In the genomic region with DNA sequence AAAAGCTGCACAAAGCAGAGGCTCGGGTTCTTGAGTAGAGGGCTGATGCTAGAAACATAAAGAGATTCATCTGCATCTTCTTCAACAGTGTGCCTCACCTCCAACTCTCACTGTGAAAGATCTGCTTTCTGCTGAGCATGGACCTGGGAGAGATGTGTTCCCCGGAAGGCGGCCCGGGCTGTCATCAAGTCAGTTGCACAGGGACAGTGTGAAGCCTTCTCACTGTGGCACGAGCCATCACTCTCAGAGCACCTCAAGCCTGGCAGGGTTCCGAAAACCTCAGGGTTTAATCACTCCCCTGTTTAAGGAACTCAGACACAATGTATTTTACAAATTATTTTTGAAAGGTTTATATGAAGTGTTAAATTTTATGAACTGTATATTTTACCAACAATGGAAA, we compare ENCODE assay signal across 27 cellular contexts.
DNase-seq lines count a peak whose midpoint lies in the region; ATAC-seq and TF ChIP-seq lines count a peak whose summit lies in the region.
"Had no signal": no experiment of that assay in that cellular context is flagged by ENCODE, and none has a peak within 500 bp of the region (broad histone marks: within the 10 kb centered on the region; RNA-seq: fewer than 3 reads in every experiment).

No MANE protein-coding gene starts in this region.

- H3K9ac ChIP-seq in KMS-11 = no peak overlapping the region

- H3K36me3 ChIP-seq in KMS-11 (ENCODE audit: insufficient read depth) (no peaks in the 10 kb centered on the region), right atrium auricular region (no peaks in the 10 kb centered on the region)
- H3K36me3 ChIP-seq: breast epithelium, ovary, spleen, upper lobe of left lung had no signal

- ATAC-seq in activated T-cell treated with anti-CD3 and anti-CD28 coated beads, Interleukin-2, amount 50 U/mL, for 4 hours = no peak
- no peak for ATAC-seq in activated T-helper 17 cell treated with anti-CD3 and anti-CD28 coated beads, Interleukin-2, amount 50 U/mL, for 72 hours (replicated peaks)

- no peak overlapping the region for H2AFZ ChIP-seq in KMS-11 (ENCODE audit: low read depth)

- peak overlapping the region; percentile 2 for H3K4me2 ChIP-seq in KMS-11

- no peaks in the 10 kb centered on the region for H3K9me3 Mint-ChIP-seq in activated T-cell treated with anti-CD3 and anti-CD28 coated beads, Interleukin-2, amount 50 U/mL, for 4 hours
- no peaks in the 10 kb centered on the region for H3K9me3 Mint-ChIP-seq in activated T-cell treated with anti-CD3 and anti-CD28 coated beads, Interleukin-2, amount 50 U/mL, for 24 hours
- no peaks in the 10 kb centered on the region for H3K9me3 Mint-ChIP-seq in activated T-helper 17 cell treated with anti-CD3 and anti-CD28 coated beads, Interleukin-2, amount 50 U/mL, for 72 hours

- no peak overlapping the region for H3K27ac Mint-ChIP-seq in activated T-cell treated with anti-CD3 and anti-CD28 coated beads, Interleukin-2, amount 50 U/mL, for 24 hours
- peak overlapping the region; percentile 32 for H3K27ac Mint-ChIP-seq in activated T-helper 17 cell treated with anti-CD3 and anti-CD28 coated beads, Interleukin-2, amount 50 U/mL, for 72 hours
- H3K27ac Mint-ChIP-seq: B cell, nephron had no signal

- peaks cover 50% of the 10 kb centered on the region for H3K4me1 Mint-ChIP-seq in activated T-cell treated with anti-CD3 and anti-CD28 coated beads, Interleukin-2, amount 50 U/mL, for 4 hours (ENCODE audit: low read depth)
- H3K4me1 Mint-ChIP-seq in activated T-cell treated with anti-CD3 and anti-CD28 coated beads, Interleukin-2, amount 50 U/mL, for 24 hours (ENCODE audit: low read depth) = peaks cover 55% of the 10 kb centered on the region
- peaks cover 34% of the 10 kb centered on the region for H3K4me1 Mint-ChIP-seq in activated T-helper 17 cell treated with anti-CD3 and anti-CD28 coated beads, Interleukin-2, amount 50 U/mL, for 72 hours

- peak overlapping the region; percentile 45 for H3K4me3 Mint-ChIP-seq in activated T-cell treated with anti-CD3 and anti-CD28 coated beads, Interleukin-2, amount 50 U/mL, for 4 hours
- H3K4me3 Mint-ChIP-seq in activated T-cell treated with anti-CD3 and anti-CD28 coated beads, Interleukin-2, amount 50 U/mL, for 24 hours = no peak overlapping the region
- peak overlapping the region; percentile 63 for H3K4me3 Mint-ChIP-seq in activated T-helper 17 cell treated with anti-CD3 and anti-CD28 coated beads, Interleukin-2, amount 50 U/mL, for 72 hours
- H3K4me3 Mint-ChIP-seq: B cell, nephron had no signal

- H3K4me3 ChIP-seq in KMS-11 (IDR thresholded peaks at IDR 0.05; ENCODE audit: insufficient read depth, low read depth, low read length) (no peak overlapping the region), right atrium auricular region (no peak overlapping the region)
- H3K4me3 ChIP-seq: breast epithelium, lung, mucosa of descending colon, ovary, SK-N-MC, spleen, upper lobe of left lung had no signal

- H3K36me3 Mint-ChIP-seq in activated T-cell treated with anti-CD3 and anti-CD28 coated beads, Interleukin-2, amount 50 U/mL, for 4 hours (ENCODE audit: insufficient read depth) = no peaks in the 10 kb centered on the region
- no peaks in the 10 kb centered on the region for H3K36me3 Mint-ChIP-seq in activated T-cell treated with anti-CD3 and anti-CD28 coated beads, Interleukin-2, amount 50 U/mL, for 24 hours (ENCODE audit: low read depth)
- no peaks in the 10 kb centered on the region for H3K36me3 Mint-ChIP-seq in activated T-helper 17 cell treated with anti-CD3 and anti-CD28 coated beads, Interleukin-2, amount 50 U/mL, for 72 hours (ENCODE audit: low read depth)

- H3K79me2 ChIP-seq in KMS-11 (ENCODE audit: insufficient read depth, low read depth) = no peaks in the 10 kb centered on the region

- TF ChIP-seq CTCF in KMS-11 (conservative IDR thresholded peaks at IDR 0.05; ENCODE audit: low read depth, low read length) (no peak), right atrium auricular region (IDR thresholded peaks at IDR 0.05) (no peak)

- H4K20me1 ChIP-seq in KMS-11 (ENCODE audit: insufficient read depth) = no peaks in the 10 kb centered on the region

- H3K27me3 Mint-ChIP-seq in activated T-cell treated with anti-CD3 and anti-CD28 coated beads, Interleukin-2, amount 50 U/mL, for 4 hours (ENCODE audit: low read depth) = no peaks in the 10 kb centered on the region
- no peaks in the 10 kb centered on the region for H3K27me3 Mint-ChIP-seq in activated T-cell treated with anti-CD3 and anti-CD28 coated beads, Interleukin-2, amount 50 U/mL, for 24 hours
- H3K27me3 Mint-ChIP-seq in activated T-helper 17 cell treated with anti-CD3 and anti-CD28 coated beads, Interleukin-2, amount 50 U/mL, for 72 hours = no peaks in the 10 kb centered on the region

- H3K27me3 ChIP-seq in KMS-11 (ENCODE audit: insufficient read depth, low read depth) (no peaks in the 10 kb centered on the region), right atrium auricular region (no peaks in the 10 kb centered on the region)
- H3K27me3 ChIP-seq: breast epithelium, ovary, spleen, upper lobe of left lung had no signal

- no peak for DNase-seq in activated T-cell treated with anti-CD3 and anti-CD28 coated beads, Interleukin-2, amount 50 U/mL, for 4 hours
- DNase-seq in activated T-cell treated with anti-CD3 and anti-CD28 coated beads, Interleukin-2, amount 50 U/mL, for 24 hours = no peak
- DNase-seq in right atrium auricular region (ENCODE audit: low spot score) = no peak
- no peak for DNase-seq in NK-92 (lab: John Stamatoyannopoulos, UW; ENCODE audit: unreplicated experiment)
- DNase-seq in NCI-H2227 treated with DMSO at 0.1 percent for 48 hours (lab: John Stamatoyannopoulos, UW) = no peak
- no peak for DNase-seq in effector CD8-positive, alpha-beta T cell (lab: John Stamatoyannopoulos, UW)
- DNase-seq: activated CD4-positive, alpha-beta T cell treated with anti-CD3 and anti-CD28 coated beads for 48 hours; activated gamma-delta T cell; DND-41; head of caudate nucleus; IMR-90; mucosa of descending colon; NCI-H1092 treated with DMSO at 0.1 percent for 48 hours; NCI-H187; NCI-H526 treated with DMSO at 0.1 percent for 48 hours; ovary; spleen; upper lobe of left lung had no signal

- H3K4me1 ChIP-seq in KMS-11 (ENCODE audit: low read depth, poor library complexity, severe bottlenecking) (peaks cover 33% of the 10 kb centered on the region), right atrium auricular region (peaks cover 0 to 78% of the 10 kb centered on the region in 2 donors)

- H3K27ac ChIP-seq in KMS-11 (no peak overlapping the region), right atrium auricular region (peak overlapping the region; percentile 80 to 84)
- H3K27ac ChIP-seq: breast epithelium, ovary, RWPE1, SK-N-MC, spleen, upper lobe of left lung, VCaP had no signal

- H3K9me3 ChIP-seq in right atrium auricular region = no peaks in the 10 kb centered on the region
- H3K9me3 ChIP-seq: breast epithelium, mucosa of descending colon, ovary, spleen, upper lobe of left lung had no signal
